In the genomic region with DNA sequence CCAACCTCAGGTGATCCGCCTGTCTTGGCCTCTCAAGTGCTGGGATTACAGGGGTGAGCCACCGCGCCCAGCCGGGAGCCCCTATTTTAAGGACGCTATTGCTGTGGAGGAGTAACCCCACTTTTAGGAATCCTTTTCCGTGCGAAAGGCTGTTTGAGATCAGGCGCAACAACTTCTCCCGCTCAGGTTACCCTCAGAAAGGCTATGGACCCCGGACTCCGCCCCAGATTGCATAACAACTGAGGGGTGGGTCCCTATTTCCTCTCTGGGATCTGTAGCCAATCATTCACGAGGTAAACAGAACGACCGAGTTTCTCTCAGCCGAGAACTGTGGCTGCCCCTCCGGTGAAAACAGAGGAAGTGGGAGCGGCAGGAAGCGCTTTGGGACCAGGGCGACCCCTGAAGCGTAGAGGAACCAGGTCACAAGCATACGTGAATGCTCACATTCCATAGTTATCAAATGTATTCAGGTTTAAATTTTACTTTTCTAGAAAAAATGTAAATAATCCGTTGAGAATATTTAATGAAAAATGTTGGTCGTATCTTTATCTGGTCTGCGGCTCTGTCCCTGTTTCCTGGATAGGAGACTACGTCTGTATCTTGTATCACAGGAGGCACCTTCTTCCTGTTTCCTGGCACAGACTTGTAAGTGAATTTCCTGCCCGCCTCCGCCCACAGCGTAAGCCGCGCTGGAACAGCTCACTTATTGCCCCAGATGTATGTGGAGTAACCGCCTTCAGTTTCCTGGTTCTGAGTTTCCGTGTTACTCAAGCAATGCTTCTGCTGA, we compare ENCODE assay signal across 8 cellular contexts. TPM values are rescaled to one million over a fixed set of nuclear protein-coding genes. Genes with fewer than 3 reads are reported as not detected.
A peak's percentile ranks its signal among the peaks of the same experiment; 100 is the strongest.
DNase-seq lines count a peak whose midpoint lies in the region; ATAC-seq and TF ChIP-seq lines count a peak whose summit lies in the region.

No MANE protein-coding gene starts in this region.

- H3K4me1 Mint-ChIP-seq in activated naive CD8-positive, alpha-beta T cell (ENCODE audit: low read depth) = peaks cover 70% of the 10 kb centered on the region

- peak overlapping the region; percentile 92 for H3K4me3 Mint-ChIP-seq in activated naive CD8-positive, alpha-beta T cell

- H3K36me3 Mint-ChIP-seq in activated naive CD8-positive, alpha-beta T cell = peaks cover 8% of the 10 kb centered on the region

- DNase-seq in DMS 273 (lab: John Stamatoyannopoulos, UW; ENCODE audit: unreplicated experiment) (peak; percentile 93), HuH-7 (ENCODE audit: low spot score) (peak; percentile 85), glomerular endothelial cell (ENCODE audit: extremely low read depth, low read depth, low spot score) (peak; percentile 99), non-pigmented ciliary epithelial cell (ENCODE audit: low read depth) (peak; percentile 82), substantia nigra (lab: John Stamatoyannopoulos, UW) (peak in 36 of 49 donors; percentile 3 to 69 (median 27))

- peaks cover 6% of the 10 kb centered on the region for H3K9me3 Mint-ChIP-seq in activated naive CD8-positive, alpha-beta T cell (ENCODE audit: low read depth)

- H3K27ac ChIP-seq in substantia nigra (ENCODE audit: low read depth, low read length, poor library complexity, severe bottlenecking) = peak overlapping the region; percentile 59

- no peaks in the 10 kb centered on the region for H3K27me3 Mint-ChIP-seq in activated naive CD8-positive, alpha-beta T cell

- ATAC-seq in GM21423 (IDR thresholded peaks at IDR 0.05; ENCODE audit: unreplicated experiment) (peak; percentile 71), SK-N-SH treated with all-trans-retinoic acid at 6 μM for 48 hours (peak; percentile 95)

- peak overlapping the region; percentile 97 for H3K27ac Mint-ChIP-seq in activated naive CD8-positive, alpha-beta T cell

TF ChIP-seq in SK-N-SH treated with all-trans-retinoic acid at 6 μM for 48 hours, 23 proteins besides CTCF, POLR2A, EP300 and RAD21:
- no peak for TF ChIP-seq TSHZ2 (CRISPR knock-in tag; IDR thresholded peaks at IDR 0.05)
- TF ChIP-seq, protein P1, sequence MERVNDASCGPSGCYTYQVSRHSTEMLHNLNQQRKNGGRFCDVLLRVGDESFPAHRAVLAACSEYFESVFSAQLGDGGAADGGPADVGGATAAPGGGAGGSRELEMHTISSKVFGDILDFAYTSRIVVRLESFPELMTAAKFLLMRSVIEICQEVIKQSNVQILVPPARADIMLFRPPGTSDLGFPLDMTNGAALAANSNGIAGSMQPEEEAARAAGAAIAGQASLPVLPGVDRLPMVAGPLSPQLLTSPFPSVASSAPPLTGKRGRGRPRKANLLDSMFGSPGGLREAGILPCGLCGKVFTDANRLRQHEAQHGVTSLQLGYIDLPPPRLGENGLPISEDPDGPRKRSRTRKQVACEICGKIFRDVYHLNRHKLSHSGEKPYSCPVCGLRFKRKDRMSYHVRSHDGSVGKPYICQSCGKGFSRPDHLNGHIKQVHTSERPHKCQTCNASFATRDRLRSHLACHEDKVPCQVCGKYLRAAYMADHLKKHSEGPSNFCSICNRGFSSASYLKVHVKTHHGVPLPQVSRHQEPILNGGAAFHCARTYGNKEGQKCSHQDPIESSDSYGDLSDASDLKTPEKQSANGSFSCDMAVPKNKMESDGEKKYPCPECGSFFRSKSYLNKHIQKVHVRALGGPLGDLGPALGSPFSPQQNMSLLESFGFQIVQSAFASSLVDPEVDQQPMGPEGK (CRISPR knock-in tag; IDR thresholded peaks at IDR 0.05; ENCODE audit: borderline replicate concordance) = no peak
- no peak for TF ChIP-seq CSRNP3 (CRISPR knock-in tag; IDR thresholded peaks at IDR 0.05)
- TF ChIP-seq, protein P2, sequence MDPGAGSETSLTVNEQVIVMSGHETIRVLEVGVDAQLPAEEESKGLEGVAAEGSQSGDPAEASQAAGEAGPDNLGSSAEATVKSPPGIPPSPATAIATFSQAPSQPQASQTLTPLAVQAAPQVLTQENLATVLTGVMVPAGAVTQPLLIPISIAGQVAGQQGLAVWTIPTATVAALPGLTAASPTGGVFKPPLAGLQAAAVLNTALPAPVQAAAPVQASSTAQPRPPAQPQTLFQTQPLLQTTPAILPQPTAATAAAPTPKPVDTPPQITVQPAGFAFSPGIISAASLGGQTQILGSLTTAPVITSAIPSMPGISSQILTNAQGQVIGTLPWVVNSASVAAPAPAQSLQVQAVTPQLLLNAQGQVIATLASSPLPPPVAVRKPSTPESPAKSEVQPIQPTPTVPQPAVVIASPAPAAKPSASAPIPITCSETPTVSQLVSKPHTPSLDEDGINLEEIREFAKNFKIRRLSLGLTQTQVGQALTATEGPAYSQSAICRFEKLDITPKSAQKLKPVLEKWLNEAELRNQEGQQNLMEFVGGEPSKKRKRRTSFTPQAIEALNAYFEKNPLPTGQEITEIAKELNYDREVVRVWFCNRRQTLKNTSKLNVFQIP (CRISPR knock-in tag; IDR thresholded peaks at IDR 0.05; ENCODE audit: borderline replicate concordance, low read depth) = no peak
- TF ChIP-seq ZFP30 (CRISPR knock-in tag; IDR thresholded peaks at IDR 0.05) = no peak
- TF ChIP-seq ZC3H10 (CRISPR knock-in tag; IDR thresholded peaks at IDR 0.05) = no peak
- TF ChIP-seq PPARA (CRISPR knock-in tag; IDR thresholded peaks at IDR 0.05; ENCODE audit: borderline replicate concordance) = no peak
- 0 out of 2 replicates have a peak, but pooled peaks have one; percentile 13 for TF ChIP-seq ZFP3 (CRISPR knock-in tag; IDR thresholded peaks at IDR 0.05)
- no peak for TF ChIP-seq GLIS3 (CRISPR knock-in tag; IDR thresholded peaks at IDR 0.05)
- TF ChIP-seq CSDC2 (CRISPR knock-in tag; IDR thresholded peaks at IDR 0.05) = no peak
- no peak for TF ChIP-seq TCF4 (CRISPR knock-in tag; IDR thresholded peaks at IDR 0.05; ENCODE audit: borderline replicate concordance)
- TF ChIP-seq ISL1 (CRISPR knock-in tag; IDR thresholded peaks at IDR 0.05) = no peak
- TF ChIP-seq ZNF8 (CRISPR knock-in tag; IDR thresholded peaks at IDR 0.05) = no peak
- TF ChIP-seq RARB (CRISPR knock-in tag; IDR thresholded peaks at IDR 0.05) = 0 out of 2 replicates have a peak, but pooled peaks have one; percentile 22
- TF ChIP-seq ARNTL (CRISPR knock-in tag; IDR thresholded peaks at IDR 0.05; ENCODE audit: borderline replicate concordance, low read depth) = no peak

RNA-seq across cellular contexts. Expression of gene HLA-E, which starts 26.9 kb away (rescaled TPM):
- 412 and 601 TPM in 2 replicates for total RNA-seq in glomerular endothelial cell

RNA-seq across cellular contexts. Expression of gene GNL1, which starts 40.1 kb away (rescaled TPM):
- total RNA-seq in glomerular endothelial cell = 34.3 and 45.1 TPM in 2 replicates

RNA-seq across cellular contexts. Expression of gene PRR3, which starts 40.9 kb away (rescaled TPM):
- total RNA-seq in glomerular endothelial cell = 6.1 and 7.9 TPM in 2 replicates

RNA-seq across cellular contexts. Expression of gene ABCF1, which starts 55.1 kb away (rescaled TPM):
- total RNA-seq in glomerular endothelial cell = 54.0 and 64.4 TPM in 2 replicates

Comparison
In these comparisons a context has a peak if more than half of its experiments do, and no peak if none do; other contexts are left out.
1. Peak in every context shown above with its lines: DNase-seq, ATAC-seq and H3K27ac ChIP-seq.
2. DNase-seq: peak in every context shown above with its lines; median percentile 99 in glomerular endothelial cell; 93 in DMS 273; 85 in HuH-7; 82 in non-pigmented ciliary epithelial cell; 27 in substantia nigra.